22 cellular contexts compared by ENCODE assay signal in genomic region chr12:3032770-3033537, GRCh38. TPM values are rescaled to one million over a fixed set of nuclear protein-coding genes. Genes with fewer than 3 reads are reported as not detected.
DNase-seq lines count a peak whose midpoint lies in the region; ATAC-seq, FAIRE-seq and TF ChIP-seq lines count a peak whose summit lies in the region.
"Had no signal": no experiment of that assay in that cellular context is flagged by ENCODE, and none has a peak within 500 bp of the region (broad histone marks: within the 10 kb centered on the region; RNA-seq: fewer than 3 reads in every experiment).

No MANE protein-coding gene starts in this region.

- WGBS in HepG2 (ENCODE audit: low lambda C conversion rate) = 89% methylated on average over 9 of the region's 27 CpGs

- FAIRE-seq in HepG2 (lab: Jason Lieb, UNC) = no peak
- FAIRE-seq: keratinocyte had no signal

- H3K27ac ChIP-seq in GM23338 (ENCODE audit: low read depth) (peak overlapping the region; percentile 87; the same call in 1 of the 2 replicates), HepG2 (ENCODE audit: extremely low read length, insufficient read depth, low read length) (no peak overlapping the region)
- H3K27ac ChIP-seq: brain microvascular endothelial cell, foreskin keratinocyte, neural progenitor cell had no signal

- H4K20me1 ChIP-seq in GM23338 (replicated peaks; ENCODE audit: insufficient read depth) (peaks cover 34% of the 10 kb centered on the region), HepG2 (ENCODE audit: insufficient read depth, low read length) (peaks cover 3% of the 10 kb centered on the region; the same call in 1 of the 2 replicates)

- in situ Hi-C loops in HepG2 (cut with HindIII; ENCODE audit: extremely low pct_ligation_motif_present, low pct_unique_long_range_greater_than_20kb) = loop anchor here (10.0 kb wide), 1 partner anchor 148 kb away; no protein-coding TSS in a partner anchor

- H3K79me2 ChIP-seq in GM23338 (replicated peaks; ENCODE audit: insufficient read depth) (no peaks in the 10 kb centered on the region), HepG2 (ENCODE audit: insufficient read depth, low read length) (no peaks in the 10 kb centered on the region)

- H3K4me3 ChIP-seq in GM23338 (no peak overlapping the region), HepG2 (replicated peaks in 1 of 3; ENCODE audit: insufficient read depth in 1 of 3, low read depth in 2 of 3, low read length in 3 of 3) (no peak overlapping the region)
- H3K4me3 ChIP-seq: neural progenitor cell had no signal

- H3K9me2 ChIP-seq in GM23338 (ENCODE audit: insufficient read depth) = no peaks in the 10 kb centered on the region

- no peak for TF ChIP-seq POLR2A in HepG2 (IDR thresholded peaks at IDR 0.05; ENCODE audit: insufficient read depth in 1 of 2, low read depth in 2 of 2, low read length in 2 of 2)

- intact Hi-C loops in HepG2 (cut with micrococcal nuclease; ENCODE audit: unreplicated experiment) = loop anchor here (5.0 kb wide), 1 partner anchor 71 kb away; no protein-coding TSS in a partner anchor

- H3F3A ChIP-seq in GM23338 (replicated peaks; ENCODE audit: low read depth) = peaks cover 25% of the 10 kb centered on the region

- H3K27me3 ChIP-seq in GM23338 (ENCODE audit: insufficient read depth) = no peaks in the 10 kb centered on the region
- H3K27me3 ChIP-seq in HepG2 (ENCODE audit: control insufficient read depth in 1 of 2, insufficient read depth in 2 of 2, low read length in 2 of 2) = no peaks in the 10 kb centered on the region
- H3K27me3 ChIP-seq: brain microvascular endothelial cell, foreskin keratinocyte, neural progenitor cell had no signal

- TF ChIP-seq CTCF in GM23338 (conservative IDR thresholded peaks at IDR 0.05; ENCODE audit: low read depth in 2 of 2) (no peak), brain (conservative IDR thresholded peaks at IDR 0.05) (no peak), HepG2 (CRISPR knock-in tag; IDR thresholded peaks at IDR 0.05) (no peak)

- POLR2A ChIA-PET in HepG2 (lab: Yijun Ruan, JAX) = no interaction called here

- H3K9ac ChIP-seq in HepG2 (ENCODE audit: insufficient read depth, low read depth, low read length) = no peak overlapping the region
- H3K9ac ChIP-seq: neural progenitor cell had no signal

- H3K4me1 Mint-ChIP-seq in GM23338 (peaks cover 9% of the 10 kb centered on the region), brain (peaks cover 63% of the 10 kb centered on the region)
- peaks cover 0 to 4% of the 10 kb centered on the region in 2 donors for H3K4me1 Mint-ChIP-seq in stimulated activated naive B cell treated with anti-CD40 and anti-IgM and Interleukin-4, amounts not matched to agents 10 μg/mL and 1 μg/mL and 100 μg/mL, for 72 hours
- H3K4me1 Mint-ChIP-seq: T-cell had no signal

- CTCF ChIA-PET in HepG2 (lab: Yijun Ruan, JAX; ENCODE audit: low intra/inter-chr PET ratio, low total read pairs) = no interaction called here

- no peaks in the 10 kb centered on the region for H3K4me1 ChIP-seq in GM23338 (ENCODE audit: insufficient read depth)
- H3K4me1 ChIP-seq in HepG2 (ENCODE audit: insufficient read depth, low read length) = no peaks in the 10 kb centered on the region
- H3K4me1 ChIP-seq: foreskin keratinocyte had no signal

- H3K9me3 ChIP-seq in HepG2 (ENCODE audit: low read length) = no peaks in the 10 kb centered on the region

- H3K4me3 Mint-ChIP-seq in GM23338 = no peak overlapping the region
- no peak overlapping the region for H3K4me3 Mint-ChIP-seq in brain
- no peak overlapping the region for H3K4me3 Mint-ChIP-seq in stimulated activated naive B cell treated with anti-CD40 and anti-IgM and Interleukin-4, amounts not matched to agents 10 μg/mL and 1 μg/mL and 100 μg/mL, for 72 hours
- H3K4me3 Mint-ChIP-seq: activated naive CD8-positive, alpha-beta T cell; HFFc6; mesothelial cell of epicardium; T-cell had no signal

- H3K27ac Mint-ChIP-seq in GM23338 (no peak overlapping the region), brain (peak overlapping the region in 4 of 5 experiments; percentile 38 to 89 (median 66))
- no peak overlapping the region for H3K27ac Mint-ChIP-seq in stimulated activated naive B cell treated with anti-CD40 and anti-IgM and Interleukin-4, amounts not matched to agents 10 μg/mL and 1 μg/mL and 100 μg/mL, for 72 hours
- H3K27ac Mint-ChIP-seq: activated naive CD8-positive, alpha-beta T cell; HFFc6; T-cell had no signal

- H3K36me3 ChIP-seq in GM23338 (ENCODE audit: insufficient read depth) (peaks cover 22% of the 10 kb centered on the region), HepG2 (replicated peaks in 1 of 2; ENCODE audit: control insufficient read depth in 1 of 2, insufficient read depth in 2 of 2, low read length in 2 of 2) (peaks cover 33 to 64% of the 10 kb centered on the region in 2 experiments)
- H3K36me3 ChIP-seq: neural progenitor cell had no signal

- BruUV-seq in HepG2 (replicated peaks; lab: Mats Ljungman, UMichigan) = no TSS peak

- H3K4me2 ChIP-seq in GM23338 (no peak overlapping the region), HepG2 (ENCODE audit: low read depth, low read length) (no peak overlapping the region)
- H3K4me2 ChIP-seq: neural progenitor cell had no signal

- ATAC-seq in GM23338 (no peak), HepG2 (peak; percentile 10; the same call in 1 of the 3 replicates), HG02588 (IDR thresholded peaks at IDR 0.05; ENCODE audit: unreplicated experiment) (no peak)
- ATAC-seq in stimulated activated naive B cell treated with anti-CD40 and anti-IgM and Interleukin-4, amounts not matched to agents 10 μg/mL and 1 μg/mL and 100 μg/mL, for 72 hours (replicated peaks) = no peak
- ATAC-seq: T-cell had no signal

- peaks cover 54% of the 10 kb centered on the region for H3K36me3 Mint-ChIP-seq in GM23338 (ENCODE audit: low read depth)
- no peaks in the 10 kb centered on the region for H3K36me3 Mint-ChIP-seq in brain
- H3K36me3 Mint-ChIP-seq in stimulated activated naive B cell treated with anti-CD40 and anti-IgM and Interleukin-4, amounts not matched to agents 10 μg/mL and 1 μg/mL and 100 μg/mL, for 72 hours = no peaks in the 10 kb centered on the region
- H3K36me3 Mint-ChIP-seq: activated naive CD8-positive, alpha-beta T cell; T-cell had no signal

- H2AFZ ChIP-seq in GM23338 = no peak overlapping the region
- no peak overlapping the region for H2AFZ ChIP-seq in HepG2 (ENCODE audit: low read length)
- H2AFZ ChIP-seq: neural progenitor cell had no signal

- DNase-seq in GM23338 (ENCODE audit: low spot score) (no peak), HepG2 (ENCODE audit: low spot score) (no peak), retina (peak; percentile 41), germinal center (ENCODE audit: low spot score) (no peak), GF-D8 (lab: John Stamatoyannopoulos, UW) (no peak)
- no peak for DNase-seq in stimulated activated naive B cell treated with anti-CD40 and anti-IgM and Interleukin-4, amounts not matched to agents 10 μg/mL and 1 μg/mL and 100 μg/mL, for 72 hours
- DNase-seq: ACHN; activated CD4-positive, alpha-beta T cell treated with anti-CD3 and anti-CD28 coated beads for 48 hours; brain microvascular endothelial cell; C1 segment of cervical spinal cord; foreskin keratinocyte; HFFc6; NCI-H1417 treated with DMSO at 0.1 percent for 48 hours; NCI-H526; SHP77 treated with DMSO at 0.1 percent for 48 hours; T-cell had no signal

- peaks cover 17% of the 10 kb centered on the region for H3K27me3 Mint-ChIP-seq in GM23338 (ENCODE audit: insufficient read depth, low read depth, poor library complexity)
- H3K27me3 Mint-ChIP-seq in brain = no peaks in the 10 kb centered on the region
- H3K27me3 Mint-ChIP-seq in stimulated activated naive B cell treated with anti-CD40 and anti-IgM and Interleukin-4, amounts not matched to agents 10 μg/mL and 1 μg/mL and 100 μg/mL, for 72 hours = peaks cover 0 to 11% of the 10 kb centered on the region in 2 donors
- H3K27me3 Mint-ChIP-seq: activated naive CD8-positive, alpha-beta T cell had no signal

- no peaks in the 10 kb centered on the region for H3K9me3 Mint-ChIP-seq in GM23338
- H3K9me3 Mint-ChIP-seq in brain = no peaks in the 10 kb centered on the region
- no peaks in the 10 kb centered on the region for H3K9me3 Mint-ChIP-seq in stimulated activated naive B cell treated with anti-CD40 and anti-IgM and Interleukin-4, amounts not matched to agents 10 μg/mL and 1 μg/mL and 100 μg/mL, for 72 hours
- H3K9me3 Mint-ChIP-seq: HFFc6, mesothelial cell of epicardium, neural progenitor cell, T-cell had no signal

- no peak for TF ChIP-seq RAD21 in HepG2 (CRISPR knock-in tag; IDR thresholded peaks at IDR 0.05)

- TF ChIP-seq EP300 in HepG2 (IDR thresholded peaks at IDR 0.05; ENCODE audit: low read depth in 2 of 2, low read length in 2 of 2) (no peak), HepG2 (CRISPR knock-in tag; IDR thresholded peaks at IDR 0.05; ENCODE audit: borderline replicate concordance) (no peak)

TF ChIP-seq in GM23338, 12 proteins besides CTCF, POLR2A, EP300 and RAD21 (continues in another document):
- no peak for TF ChIP-seq EZH2 (IDR thresholded peaks at IDR 0.05; ENCODE audit: low read depth, unreplicated experiment)

RNA-seq across cellular contexts. Expression of gene TSPAN9, which starts 44.2 kb away (rescaled TPM):
- 17.2 and 31.5 TPM in 2 replicates for total RNA-seq in GM23338 (2014; rRNA removed; shearing (Covaris generic))
- polyA plus RNA-seq in GM23338 (2016; fragmentation: Nextera tagmentation; extraction: Ambion mirVana) = 5.1 and 6.0 TPM in 2 replicates
- 9.1 TPM for polyA plus RNA-seq in brain (ENCODE audit: insufficient read depth, low read depth, low replicate concordance)
- 11.6 and 18.1 TPM in 2 replicates for total RNA-seq in HepG2 (2016; rRNA removed; fragmentation: Illumina TruSeq; extraction: Trizol)
- 2.5 and 3.1 TPM in 2 replicates for total RNA-seq in HepG2 (2016; cell fraction: cytosol; rRNA removed; fragmentation: Illumina TruSeq; extraction: Trizol; ENCODE audit: low read depth)
- 9.6 and 21.5 TPM in 2 replicates for total RNA-seq in HepG2 (2016; cell fraction: insoluble cytoplasmic fraction; rRNA removed; fragmentation: Illumina TruSeq; extraction: Trizol)
- total RNA-seq in HepG2 (2016; cell fraction: membrane; rRNA removed; fragmentation: Illumina TruSeq; extraction: Trizol) = 4.4 and 4.6 TPM in 2 replicates
- 16.9 and 19.5 TPM in 2 replicates for total RNA-seq in HepG2 (2016; cell fraction: nucleus; rRNA removed; fragmentation: Illumina TruSeq; extraction: Trizol)
- 42.3 and 58.2 TPM in 2 replicates for polyA plus RNA-seq in HepG2 (2011; rRNA removed)
- 38.6 and 41.6 TPM in 2 replicates for polyA plus RNA-seq in HepG2 (2011; cell fraction: cytosol; rRNA removed)
- 55.3 and 55.7 TPM in 2 replicates for polyA plus RNA-seq in HepG2 (2011; cell fraction: nucleus; rRNA removed)
- 27.2 and 58.7 TPM in 2 replicates for polyA plus RNA-seq in HepG2 (2012)
- polyA plus RNA-seq in HepG2 (2016; cell fraction: cytosol; fragmentation: Illumina TruSeq; extraction: Trizol; ENCODE audit: low read depth) = 2.2 and 3.0 TPM in 2 replicates
- polyA plus RNA-seq in HepG2 (2016; cell fraction: insoluble cytoplasmic fraction; fragmentation: Illumina TruSeq; extraction: Trizol; ENCODE audit: low read depth) = 9.6 and 13.8 TPM in 2 replicates
- 4.1 TPM in 2 replicates for polyA plus RNA-seq in HepG2 (2016; cell fraction: membrane; fragmentation: Illumina TruSeq; extraction: Trizol; ENCODE audit: low read depth)
- polyA plus RNA-seq in HepG2 (2016; cell fraction: nucleus; fragmentation: Illumina TruSeq; extraction: Trizol; ENCODE audit: insufficient read depth, low read depth) = 31.0 and 34.1 TPM in 2 replicates
- polyA minus RNA-seq in HepG2 (2011; rRNA and poly(A)+ RNA removed; ENCODE audit: low replicate concordance) = 9.4 and 96.3 TPM in 2 replicates
- polyA minus RNA-seq in HepG2 (2011; cell fraction: cytosol; rRNA and poly(A)+ RNA removed) = 25.1 and 32.3 TPM in 2 replicates
- polyA minus RNA-seq in HepG2 (2011; cell fraction: nucleus; rRNA and poly(A)+ RNA removed) = 27.2 and 29.7 TPM in 2 replicates

Comparison
In these comparisons a context has a peak if more than half of its experiments do, and no peak if none do; other contexts are left out.
1. H3K27ac Mint-ChIP-seq: peak in brain (4 of 5); none in GM23338 (single experiment) and stimulated activated naive B cell treated with anti-CD40 and anti-IgM and Interleukin-4, amounts not matched to agents 10 μg/mL and 1 μg/mL and 100 μg/mL, for 72 hours (single experiment).